ENCODE assay signal across 1 cellular context in the genomic region with DNA sequence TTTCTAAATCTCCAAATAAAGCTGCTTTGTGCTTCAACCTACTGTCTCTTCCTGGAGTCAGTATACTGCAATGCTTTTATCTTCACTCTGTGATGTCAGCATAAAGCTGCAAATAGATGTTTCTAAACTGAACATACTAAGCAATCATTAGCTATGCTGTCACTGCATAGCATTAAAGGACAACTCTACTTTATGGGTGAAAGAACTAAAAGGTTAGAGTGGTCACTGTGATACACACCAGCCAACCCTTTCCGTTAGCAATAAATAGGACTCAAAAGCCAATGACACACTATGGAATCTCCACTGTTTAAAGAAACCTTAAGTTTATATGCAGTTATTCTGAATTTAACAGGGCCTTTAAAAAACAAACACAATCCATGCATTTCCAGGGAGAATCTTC.
TF ChIP-seq lines count a peak whose summit lies in the region.

No MANE protein-coding gene starts in this region.

TF ChIP-seq in K562, 482 proteins besides CTCF, POLR2A, EP300 and RAD21:
- TF ChIP-seq TGIF2 (CRISPR knock-in tag; IDR thresholded peaks at IDR 0.05) (no peak), ZNF316 (IDR thresholded peaks at IDR 0.05) (0 out of 2 replicates have a peak, but pooled peaks have one; percentile 12)
